In genomic region chr12:56118688-56119045, GRCh38 we compare ENCODE assay signal across 8 cellular contexts. TPM values are rescaled to one million over a fixed set of nuclear protein-coding genes. Genes with fewer than 3 reads are reported as not detected.
A peak's percentile ranks its signal among the peaks of the same experiment; 100 is the strongest.
DNase-seq lines count a peak whose midpoint lies in the region; TF ChIP-seq lines count a peak whose summit lies in the region.

No MANE protein-coding gene starts in this region.

- no peak overlapping the region for H2AFZ ChIP-seq in Karpas-422 (ENCODE audit: low read length)
- H2AFZ ChIP-seq in neural progenitor cell (replicated peaks) = peak overlapping the region; percentile 12

- H3K36me3 Mint-ChIP-seq in neural progenitor cell = peaks cover 21% of the 10 kb centered on the region

- TF ChIP-seq CTCF in coronary artery (IDR thresholded peaks at IDR 0.05) (no peak), neural progenitor cell (IDR thresholded peaks at IDR 0.05) (no peak)

- H4K20me1 ChIP-seq in Karpas-422 (ENCODE audit: insufficient read depth, low read depth, low read length) (no peaks in the 10 kb centered on the region), neural progenitor cell (ENCODE audit: low read depth) (peaks cover 26% of the 10 kb centered on the region)

- H3K79me2 ChIP-seq in Karpas-422 (ENCODE audit: low read length) (peaks cover 29% of the 10 kb centered on the region), neural progenitor cell (ENCODE audit: low read depth) (peaks cover 23% of the 10 kb centered on the region)

- no peaks in the 10 kb centered on the region for H3K9me2 ChIP-seq in Karpas-422 (replicated peaks; ENCODE audit: insufficient read depth, low read length)

- H3K9me3 Mint-ChIP-seq in neural progenitor cell = no peaks in the 10 kb centered on the region

- H3K9me3 ChIP-seq in Karpas-422 (ENCODE audit: low read length) (no peaks in the 10 kb centered on the region), neural progenitor cell (ENCODE audit: low read depth) (no peaks in the 10 kb centered on the region)

- H3K27me3 ChIP-seq in Karpas-422 (ENCODE audit: low read length) (no peaks in the 10 kb centered on the region), neural progenitor cell (no peaks in the 10 kb centered on the region)

- H3K27ac Mint-ChIP-seq in neural progenitor cell = peak overlapping the region; percentile 72

- H3K9ac ChIP-seq in Karpas-422 (ENCODE audit: low read length) = peak overlapping the region; percentile 77
- peak overlapping the region; percentile 47 for H3K9ac ChIP-seq in neural progenitor cell

- peaks cover 54% of the 10 kb centered on the region for H3F3A ChIP-seq in neural progenitor cell (ENCODE audit: low read depth)

- H3K4me1 ChIP-seq in Karpas-422 (ENCODE audit: low read length) (peaks cover 25% of the 10 kb centered on the region), neural progenitor cell (peaks cover 12% of the 10 kb centered on the region)

- peak overlapping the region; percentile 99 for H3K4me3 Mint-ChIP-seq in neural progenitor cell

- peak overlapping the region; percentile 74 for H3K4me3 ChIP-seq in Karpas-422 (ENCODE audit: low read length)
- H3K4me3 ChIP-seq in coronary artery = peak overlapping the region; percentile 98
- peak overlapping the region; percentile 62 for H3K4me3 ChIP-seq in neural progenitor cell

- H3K4me1 Mint-ChIP-seq in neural progenitor cell = peaks cover 25% of the 10 kb centered on the region

- DNase-seq in NCI-H1694 treated with DMSO at 0.1 percent for 48 hours (lab: John Stamatoyannopoulos, UW) = peak; percentile 37
- DNase-seq in NCI-H1694 (lab: John Stamatoyannopoulos, UW) = no peak
- DNase-seq in Karpas-422 = no peak
- no peak for DNase-seq in coronary artery (ENCODE audit: low spot score)
- no peak for DNase-seq in neural progenitor cell (ENCODE audit: low spot score)
- DNase-seq in activated gamma-delta T cell treated with Interleukin-2 at 50 U/mL for 16 hours = no peak
- DNase-seq in A172 (ENCODE audit: low spot score) = no peak
- DNase-seq in iPS-NIHi11 (ENCODE audit: low spot score) = no peak

- H3K4me2 ChIP-seq in Karpas-422 (ENCODE audit: low read depth, low read length, poor library complexity, severe bottlenecking) (peak overlapping the region; percentile 94), neural progenitor cell (peak overlapping the region; percentile 94)

- H3K36me3 ChIP-seq in Karpas-422 (ENCODE audit: insufficient read depth, low read length) (peaks cover 12% of the 10 kb centered on the region), neural progenitor cell (peaks cover 3% of the 10 kb centered on the region)

- peaks cover 7% of the 10 kb centered on the region for H3K27me3 Mint-ChIP-seq in neural progenitor cell (ENCODE audit: insufficient read depth, low read depth)

- peak overlapping the region; percentile 61 for H3K27ac ChIP-seq in Karpas-422 (ENCODE audit: low read length)
- H3K27ac ChIP-seq in coronary artery = peak overlapping the region; percentile 96 to 99
- peak overlapping the region; percentile 13 for H3K27ac ChIP-seq in neural progenitor cell

RNA-seq across cellular contexts. Expression of gene ZC3H10, which starts 0.6 kb away (rescaled TPM):
- total RNA-seq in Karpas-422 (2014; rRNA removed; shearing (Covaris generic); ENCODE audit: low replicate concordance) = 11.9 and 13.4 TPM in 2 replicates
- 10.3 and 10.8 TPM in 2 replicates for total RNA-seq in neural progenitor cell (ENCODE audit: low replicate concordance)
- total RNA-seq in A172 (2014; rRNA removed; shearing (Covaris generic)) = 1.8 and 2.9 TPM in 2 replicates

RNA-seq across cellular contexts. Expression of gene RPL41, which starts 2.2 kb away (rescaled TPM):
- 7,506 and 9,874 TPM in 2 replicates for total RNA-seq in Karpas-422 (2014; rRNA removed; shearing (Covaris generic); ENCODE audit: low replicate concordance)
- total RNA-seq in neural progenitor cell (ENCODE audit: low replicate concordance) = 3,372 and 3,805 TPM in 2 replicates
- total RNA-seq in A172 (2014; rRNA removed; shearing (Covaris generic)) = 1,898 and 3,438 TPM in 2 replicates

RNA-seq across cellular contexts. Expression of gene ESYT1, which starts 9.4 kb away (rescaled TPM):
- total RNA-seq in Karpas-422 (2014; rRNA removed; shearing (Covaris generic); ENCODE audit: low replicate concordance) = 75.3 and 75.7 TPM in 2 replicates
- 75.3 and 146 TPM in 2 replicates for total RNA-seq in neural progenitor cell (ENCODE audit: low replicate concordance)
- 119 and 164 TPM in 2 replicates for total RNA-seq in A172 (2014; rRNA removed; shearing (Covaris generic))

RNA-seq across cellular contexts. Expression of gene PA2G4, which starts 14.3 kb away (rescaled TPM):
- total RNA-seq in Karpas-422 (2014; rRNA removed; shearing (Covaris generic); ENCODE audit: low replicate concordance) = 111 and 267 TPM in 2 replicates
- total RNA-seq in neural progenitor cell (ENCODE audit: low replicate concordance) = 168 and 242 TPM in 2 replicates
- total RNA-seq in A172 (2014; rRNA removed; shearing (Covaris generic)) = 246 and 349 TPM in 2 replicates

RNA-seq across cellular contexts. Expression of gene MYL6B, which starts 33.7 kb away (rescaled TPM):
- total RNA-seq in Karpas-422 (2014; rRNA removed; shearing (Covaris generic); ENCODE audit: low replicate concordance) = 33.1 and 94.4 TPM in 2 replicates
- total RNA-seq in neural progenitor cell (ENCODE audit: low replicate concordance) = 131 and 198 TPM in 2 replicates
- 76.0 and 139 TPM in 2 replicates for total RNA-seq in A172 (2014; rRNA removed; shearing (Covaris generic))

Comparison
In these comparisons a context has a peak if more than half of its experiments do, and no peak if none do; other contexts are left out.
1. H3K27ac ChIP-seq: peak in every context shown above with its lines; median percentile 98 in coronary artery; 61 in Karpas-422; 13 in neural progenitor cell.